32 cellular contexts compared by ENCODE assay signal in the genomic region with DNA sequence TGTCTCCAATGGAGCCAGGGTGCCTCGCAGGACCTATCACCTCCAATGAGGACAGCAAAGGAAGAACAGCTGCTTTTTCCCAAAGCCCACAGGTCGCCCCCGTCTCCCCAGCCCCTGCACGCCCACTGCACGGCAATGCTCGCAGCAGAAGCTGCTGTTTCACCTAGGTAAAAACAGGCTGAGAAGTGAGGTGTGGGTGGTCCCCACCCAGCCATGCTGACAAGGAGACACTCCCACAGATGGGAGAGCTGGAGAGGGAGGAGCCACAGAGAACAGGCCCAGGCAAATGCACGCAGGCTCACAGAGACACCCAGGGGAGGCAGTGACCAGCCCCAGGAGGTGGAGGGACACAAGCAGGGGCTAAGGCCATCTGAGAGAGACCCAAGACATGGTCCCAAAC. TPM values are rescaled to one million over a fixed set of nuclear protein-coding genes. Genes with fewer than 3 reads are reported as not detected.
DNase-seq lines count a peak whose midpoint lies in the region; ATAC-seq and TF ChIP-seq lines count a peak whose summit lies in the region.
"Had no signal": no experiment of that assay in that cellular context is flagged by ENCODE, and none has a peak within 500 bp of the region (broad histone marks: within the 10 kb centered on the region; RNA-seq: fewer than 3 reads in every experiment).

No MANE protein-coding gene starts in this region.

- no peak for TF ChIP-seq POLR2A in prostate gland (IDR thresholded peaks at IDR 0.05)

- no peak for TF ChIP-seq CTCF in dorsolateral prefrontal cortex (IDR thresholded peaks at IDR 0.05 in 54 of 56, conservative IDR thresholded peaks at IDR 0.05 in 2 of 56; ENCODE audit: low read depth in 1 of 56, partially characterized antibody in 56 of 56)
- TF ChIP-seq CTCF in prostate gland (IDR thresholded peaks at IDR 0.05) = no peak

- H3K4me1 ChIP-seq in prostate gland (replicated peaks) = no peaks in the 10 kb centered on the region
- H3K4me1 ChIP-seq: SJSA1 had no signal

- peaks cover 11 to 42% of the 10 kb centered on the region in 2 donors for H3K36me3 ChIP-seq in prostate gland

- H3K9me3 ChIP-seq in T-helper 17 cell (ENCODE audit: control insufficient read depth, low read length, poor library complexity, severe bottlenecking) = no peaks in the 10 kb centered on the region
- no peaks in the 10 kb centered on the region for H3K9me3 ChIP-seq in prostate gland
- H3K9me3 ChIP-seq: left ventricle myocardium inferior, SJSA1, tibial nerve had no signal

- H3K4me1 Mint-ChIP-seq in T-helper 2 cell treated with Interferon-gamma antibody and Interleukin-4, amounts not matched to agents 5 μg/mL and 100 μg/mL, for 36 hours (ENCODE audit: low read depth) = peaks cover 1% of the 10 kb centered on the region
- no peaks in the 10 kb centered on the region for H3K4me1 Mint-ChIP-seq in T-helper 17 cell

- no peak for ATAC-seq in T-helper 17 cell
- no peak for ATAC-seq in GM21825 (IDR thresholded peaks at IDR 0.05; ENCODE audit: unreplicated experiment)
- ATAC-seq: activated CD4-positive, CD25-positive, alpha-beta regulatory T cell treated with anti-CD3 and anti-CD28 coated beads, Interleukin-2, amount 50 U/mL, for 24 hours; effector memory CD8-positive, alpha-beta T cell; T-cell had no signal

- H3K27me3 Mint-ChIP-seq in T-helper 2 cell treated with Interferon-gamma antibody and Interleukin-4, amounts not matched to agents 5 μg/mL and 100 μg/mL, for 36 hours (ENCODE audit: low read depth) = no peaks in the 10 kb centered on the region
- H3K27me3 Mint-ChIP-seq in T-helper 17 cell = no peaks in the 10 kb centered on the region
- H3K27me3 Mint-ChIP-seq: effector memory CD8-positive, alpha-beta T cell; T-cell had no signal

- H3K27ac ChIP-seq in dorsolateral prefrontal cortex (peak overlapping the region in 4 of 59 donors; percentile 1 to 42 (median 20)), prostate gland (no peak overlapping the region)
- H3K27ac ChIP-seq: 22Rv1, left ventricle myocardium inferior, SJSA1, tibial nerve had no signal

- intact Hi-C loops in dorsolateral prefrontal cortex (cut with DNase I) (loop anchor here in 1 of 2 donors (5.0 kb wide), 1 partner anchor 103 kb away; a partner anchor contains a TSS), prostate gland (cut with DNase I) (loop anchor here (5.0 kb wide), 1 partner anchor 113 kb away; no protein-coding TSS in a partner anchor)

- H3K36me3 Mint-ChIP-seq in T-helper 2 cell treated with Interferon-gamma antibody and Interleukin-4, amounts not matched to agents 5 μg/mL and 100 μg/mL, for 36 hours (ENCODE audit: low read depth) = peaks cover 42% of the 10 kb centered on the region
- no peaks in the 10 kb centered on the region for H3K36me3 Mint-ChIP-seq in T-helper 17 cell (ENCODE audit: low read depth)

- peaks cover 0 to 5% (median 0%) of the 10 kb centered on the region in 45 donors for H3K27me3 ChIP-seq in dorsolateral prefrontal cortex
- no peaks in the 10 kb centered on the region for H3K27me3 ChIP-seq in prostate gland (replicated peaks; ENCODE audit: insufficient read depth)

- peak overlapping the region in 51 of 59 donors; percentile 11 to 64 (median 47) for H3K4me3 ChIP-seq in dorsolateral prefrontal cortex
- no peak overlapping the region for H3K4me3 ChIP-seq in prostate gland
- H3K4me3 ChIP-seq: left ventricle myocardium inferior, SJSA1, tibial nerve had no signal

- no peaks in the 10 kb centered on the region for H3K9me3 Mint-ChIP-seq in T-helper 2 cell treated with Interferon-gamma antibody and Interleukin-4, amounts not matched to agents 5 μg/mL and 100 μg/mL, for 36 hours
- H3K9me3 Mint-ChIP-seq: activated naive CD8-positive, alpha-beta T cell treated with anti-CD3 and anti-CD28 coated beads, Interleukin-2, amount 10 ng/mL, durations not matched to agents 7 days and 5 days; effector memory CD8-positive, alpha-beta T cell; T-cell had no signal

- peak overlapping the region; percentile 32 for H3K27ac Mint-ChIP-seq in T-helper 2 cell treated with Interferon-gamma antibody and Interleukin-4, amounts not matched to agents 5 μg/mL and 100 μg/mL, for 36 hours
- H3K27ac Mint-ChIP-seq in T-helper 17 cell = peak overlapping the region; percentile 9
- H3K27ac Mint-ChIP-seq: progenitor cell of endocrine pancreas, T-cell had no signal

- H3K4me3 Mint-ChIP-seq in T-helper 2 cell treated with Interferon-gamma antibody and Interleukin-4, amounts not matched to agents 5 μg/mL and 100 μg/mL, for 36 hours = no peak overlapping the region
- no peak overlapping the region for H3K4me3 Mint-ChIP-seq in T-helper 17 cell
- H3K4me3 Mint-ChIP-seq: activated naive CD8-positive, alpha-beta T cell treated with anti-CD3 and anti-CD28 coated beads, Interleukin-2, amount 10 ng/mL, durations not matched to agents 7 days and 5 days; effector memory CD8-positive, alpha-beta T cell; T-cell had no signal

- no peak for DNase-seq in T-helper 2 cell treated with Interferon-gamma antibody and Interleukin-4, amounts not matched to agents 5 μg/mL and 100 μg/mL, for 36 hours (ENCODE audit: low spot score)
- no peak for DNase-seq in T-helper 2 cell
- DNase-seq in T-helper 17 cell = no peak
- peak in 5 of 10 donors; percentile 30 to 62 (median 44) for DNase-seq in dorsolateral prefrontal cortex
- DNase-seq in putamen (ENCODE audit: low spot score) = peak; percentile 80
- no peak for DNase-seq in epidermal melanocyte (ENCODE audit: insufficient read length, low spot score)
- DNase-seq in prostate gland (ENCODE audit: low spot score) = no peak
- DNase-seq: activated CD4-positive, alpha-beta T cell treated with anti-CD3 and anti-CD28 coated beads, Interleukin-2, amount 50 U/mL, for 48 hours; activated CD8-positive, alpha-beta memory T cell treated with anti-CD3 and anti-CD28 coated beads, Interleukin-2, amount 50 U/mL, for 48 hours; activated naive CD8-positive, alpha-beta T cell treated with anti-CD3 and anti-CD28 coated beads, Interleukin-2, amount 10 ng/mL, durations not matched to agents 7 days and 5 days; aorta; Calu3; central memory CD4-positive, alpha-beta T cell; cortex of kidney; DMS79; effector memory CD8-positive, alpha-beta T cell; glutamatergic neuron; left ventricle myocardium inferior; MV-4-11; NCI-H146; NCI-H345; NCI-H748 treated with DMSO at 0.1 percent for 48 hours; stimulated activated CD4-positive, alpha-beta T cell treated with anti-CD3 and anti-CD28 coated beads, Interleukin-4, amount 100 ng/mL, for 1 hour; T-cell had no signal

- 89% methylated on average over 7 of the region's 7 CpGs for WGBS in prostate gland

RNA-seq across cellular contexts. Expression of a gene that starts 10.4 kb away (rescaled TPM):
- total RNA-seq in T-helper 17 cell (not detected), dorsolateral prefrontal cortex (1 to 10 TPM in 28 of 120 experiments, under 1 TPM in 66, not detected in 26; 0.31 to 3.5 (median 0.80) TPM), prostate gland (under 1 TPM in 1 of 2 donors, not detected in 1; 0.57 TPM)
- total RNA-seq: aorta, left ventricle myocardium inferior, LHCN-M2, mesenteric fat pad, progenitor cell of endocrine pancreas, SJSA1, tibial nerve had no signal

RNA-seq across cellular contexts. Expression of a gene that starts 24.4 kb away (rescaled TPM):
- total RNA-seq in T-helper 17 cell (under 1 TPM; 0.15 to 0.89 TPM), dorsolateral prefrontal cortex (10 to 100 TPM; 17.0 to 95.6 (median 38.8) TPM), prostate gland (1 to 10 TPM; 1.6 to 9.9 TPM)
- total RNA-seq: aorta, left ventricle myocardium inferior, LHCN-M2, mesenteric fat pad, SJSA1 had no signal

RNA-seq across cellular contexts. Expression of a gene that starts 25.3 kb away (rescaled TPM):
- total RNA-seq in T-helper 17 cell (10 to 100 TPM; 75.9 to 92.5 TPM), dorsolateral prefrontal cortex (10 to 100 TPM; 20.8 to 54.8 (median 35.0) TPM), prostate gland (100 to 1,000 TPM in 1 of 2 donors, 10 to 100 TPM in 1; 66.3 to 119 TPM)

RNA-seq across cellular contexts. Expression of a gene that starts 25.6 kb away (rescaled TPM):
- total RNA-seq in T-helper 17 cell = 1 to 10 TPM; 5.1 to 8.6 TPM
- total RNA-seq in dorsolateral prefrontal cortex = 10 to 100 TPM; 12.4 to 35.1 (median 24.5) TPM
- total RNA-seq in prostate gland = 10 to 100 TPM; 29.0 to 39.7 TPM

Comparison
In these comparisons a context has a peak if more than half of its experiments do, and no peak if none do; other contexts are left out.
1. H3K4me3 ChIP-seq: peak in dorsolateral prefrontal cortex (51 of 59); none in prostate gland (0 of 2).